In the genomic region with DNA sequence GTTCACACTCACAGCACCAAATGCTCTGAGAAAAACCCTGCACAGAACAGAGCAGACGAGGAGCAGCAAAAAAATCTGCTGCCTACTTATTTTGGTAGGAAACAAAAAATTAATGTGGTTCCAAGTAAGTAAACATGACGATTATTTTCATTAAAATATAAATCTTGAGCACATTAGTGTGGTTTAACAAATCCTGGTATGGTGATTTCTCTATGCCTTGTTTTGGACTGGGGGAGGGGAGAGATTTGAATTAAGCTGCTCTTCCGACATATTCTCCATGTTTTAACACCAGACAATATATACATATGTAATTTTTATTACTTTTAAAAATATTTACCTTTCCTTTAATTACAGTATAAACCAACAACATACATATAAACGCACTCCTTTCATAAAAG, we compare ENCODE assay signal across 8 cellular contexts. TPM values are rescaled to one million over a fixed set of nuclear protein-coding genes. Genes with fewer than 3 reads are reported as not detected.
DNase-seq lines count a peak whose midpoint lies in the region; ATAC-seq and TF ChIP-seq lines count a peak whose summit lies in the region.

No MANE protein-coding gene starts in this region.

- H3K79me2 ChIP-seq in DND-41 (ENCODE audit: insufficient read depth, low read length) = peaks cover 10% of the 10 kb centered on the region
- H3K79me2 ChIP-seq in OCI-LY1 (ENCODE audit: insufficient read depth, low read length) = peaks cover 62% of the 10 kb centered on the region

- H3K4me2 ChIP-seq in DND-41 (ENCODE audit: insufficient read depth, low read length) (peak overlapping the region; percentile 84), OCI-LY1 (ENCODE audit: low read length) (peak overlapping the region; percentile 67)

- ATAC-seq in DND-41 (ENCODE audit: insufficient read depth, low read depth) (no peak), GM21528 (IDR thresholded peaks at IDR 0.05; ENCODE audit: low FRiP score, unreplicated experiment) (no peak)
- ATAC-seq in activated CD4-positive, CD25-positive, alpha-beta regulatory T cell treated with anti-CD3 and anti-CD28 coated beads, Interleukin-2, amount 50 U/mL, for 24 hours = no peak

- H3K4me1 ChIP-seq in DND-41 (ENCODE audit: insufficient read depth, low read length) (peaks cover 26% of the 10 kb centered on the region), OCI-LY1 (ENCODE audit: insufficient read depth, low read length, severe bottlenecking) (peaks cover 53% of the 10 kb centered on the region), ovary (ENCODE audit: insufficient read depth) (peaks cover 1% of the 10 kb centered on the region)

- H4K20me1 ChIP-seq in DND-41 (ENCODE audit: insufficient read depth, low read length) (no peaks in the 10 kb centered on the region), OCI-LY1 (ENCODE audit: insufficient read depth, low read length) (no peaks in the 10 kb centered on the region)

- TF ChIP-seq EP300 in ovary (IDR thresholded peaks at IDR 0.05) = no peak

- H3K27ac ChIP-seq in DND-41 (ENCODE audit: low read length) (no peak overlapping the region), OCI-LY1 (ENCODE audit: low read depth, low read length, poor library complexity, severe bottlenecking) (peak overlapping the region; percentile 98), ovary (no peak overlapping the region)

- no peaks in the 10 kb centered on the region for H3K9me3 ChIP-seq in DND-41 (ENCODE audit: insufficient read depth, low read length, severe bottlenecking)
- H3K9me3 ChIP-seq in OCI-LY1 (ENCODE audit: low read length) = no peaks in the 10 kb centered on the region
- no peaks in the 10 kb centered on the region for H3K9me3 ChIP-seq in ovary

- H3K36me3 ChIP-seq in DND-41 (ENCODE audit: insufficient read depth, low read length) (no peaks in the 10 kb centered on the region), OCI-LY1 (ENCODE audit: insufficient read depth, low read length) (peaks cover 41% of the 10 kb centered on the region; the same call in 1 of the 2 replicates), ovary (no peaks in the 10 kb centered on the region)

- no peak overlapping the region for H3K4me3 ChIP-seq in DND-41 (ENCODE audit: low read depth in 1 of 2, low read length in 2 of 2)
- peak overlapping the region; percentile 91 for H3K4me3 ChIP-seq in OCI-LY1 (ENCODE audit: low read depth, low read length, poor library complexity, severe bottlenecking)
- H3K4me3 ChIP-seq in epithelial cell of esophagus (ENCODE audit: low read length) = peak overlapping the region; percentile 89
- peak overlapping the region; percentile 84 for H3K4me3 ChIP-seq in ovary

- 9 to 13% (median 12%) methylated on average over 4 of the region's 4 CpGs for WGBS in ovary, 3 donors

- intact Hi-C loops in ovary (cut with DNase I) = loop anchor here in 3 of 4 donors (1.0 to 10.0 kb wide), 5 partner anchors 20 to 365 kb away; no protein-coding TSS in a partner anchor

- H3F3A ChIP-seq in OCI-LY1 (ENCODE audit: insufficient read depth, low read length) = no peaks in the 10 kb centered on the region

- TF ChIP-seq POLR2A in ovary (IDR thresholded peaks at IDR 0.05) = no peak

- H3K9me2 ChIP-seq in OCI-LY1 (ENCODE audit: low read depth, low read length) = no peaks in the 10 kb centered on the region

- no peak overlapping the region for H2AFZ ChIP-seq in DND-41 (ENCODE audit: low read depth, low read length)
- no peak overlapping the region for H2AFZ ChIP-seq in OCI-LY1 (ENCODE audit: low read length)

- H3K9ac ChIP-seq in DND-41 (ENCODE audit: low read depth, low read length) (peak overlapping the region; percentile 69; the same call in 1 of the 2 replicates), OCI-LY1 (ENCODE audit: low read length) (peak overlapping the region; percentile 95)

- DNase-seq in DND-41 (no peak), epithelial cell of esophagus (ENCODE audit: low read depth) (no peak), ovary (no peak), GM13977 (ENCODE audit: low spot score) (no peak)
- no peak for DNase-seq in activated effector memory CD4-positive, alpha-beta T cell treated with Interleukin-2 at 50 U/mL for 16 hours

- no peak for TF ChIP-seq CTCF in DND-41 (IDR thresholded peaks at IDR 0.05; ENCODE audit: borderline replicate concordance, extremely low read depth, low read length, poor library complexity, severe bottlenecking)
- TF ChIP-seq CTCF in OCI-LY1 (IDR thresholded peaks at IDR 0.05; ENCODE audit: low read length) = no peak
- no peak for TF ChIP-seq CTCF in epithelial cell of esophagus (IDR thresholded peaks at IDR 0.05; ENCODE audit: insufficient read depth, low read depth, low read length, missing control alignments)
- TF ChIP-seq CTCF in ovary (IDR thresholded peaks at IDR 0.05) = no peak
- TF ChIP-seq CTCF in GM13977 (IDR thresholded peaks at IDR 0.05; ENCODE audit: extremely low read depth, insufficient read depth, missing control alignments) = no peak

- no peaks in the 10 kb centered on the region for H3K27me3 ChIP-seq in DND-41 (ENCODE audit: insufficient read depth, low read length, poor library complexity)
- H3K27me3 ChIP-seq in OCI-LY1 (ENCODE audit: insufficient read depth, low read length) = no peaks in the 10 kb centered on the region
- no peaks in the 10 kb centered on the region for H3K27me3 ChIP-seq in ovary

- in situ Hi-C loops in GM13977 (cut with MboI; ENCODE audit: low pct_unique_long_range_greater_than_20kb, low sequenced_read_pairs, unreplicated experiment) = loop anchor here (10.0 to 25.0 kb wide), 2 partner anchors 205 to 372 kb away; no protein-coding TSS in a partner anchor

RNA-seq across cellular contexts. Expression of gene CAMK2D, which starts 1.8 kb away (rescaled TPM):
- 10 to 100 TPM; 30.6 to 36.9 (median 32.5) TPM for total RNA-seq in ovary
- polyA plus RNA-seq in ovary = 10 to 100 TPM; 14.2 to 27.9 TPM

Comparison
In these comparisons a context has a peak if more than half of its experiments do, and no peak if none do; other contexts are left out.
1. H3K4me3 ChIP-seq: peak in OCI-LY1 (single experiment), epithelial cell of esophagus (single experiment) and ovary (single experiment); none in DND-41 (0 of 2).